8 cellular contexts compared by ENCODE assay signal in genomic region chr3:120743556-120744195, GRCh38. TPM values are rescaled to one million over a fixed set of nuclear protein-coding genes. Genes with fewer than 3 reads are reported as not detected.
A peak's percentile ranks its signal among the peaks of the same experiment; 100 is the strongest.
DNase-seq lines count a peak whose midpoint lies in the region; ATAC-seq and TF ChIP-seq lines count a peak whose summit lies in the region.

No MANE protein-coding gene starts in this region.

- no peaks in the 10 kb centered on the region for H3K27me3 ChIP-seq in SJCRH30
- H3K27me3 ChIP-seq in psoas muscle (ENCODE audit: insufficient read depth in 3 of 3, low read length in 2 of 3), result no peaks in the 10 kb centered on the region

- TF ChIP-seq CTCF in GM12864 (IDR thresholded peaks at IDR 0.05; ENCODE audit: low read depth, low read length, missing control alignments) (no peak), psoas muscle (IDR thresholded peaks at IDR 0.05) (no peak)

- 43 to 45% (median 43%) methylated on average over 6 of the region's 6 CpGs for WGBS in psoas muscle, 3 donors

- H3K4me1 ChIP-seq in SJCRH30 (0 out of 2 replicates have a peak, but pooled peaks cover 6% of the 10 kb centered on the region), psoas muscle (peaks cover 12% of the 10 kb centered on the region)

- DNase-seq in GM12864 (ENCODE audit: low read depth) (no peak), SJCRH30 (peak in 1 of 2 experiments; percentile 24), fibroblast of gingiva (ENCODE audit: low read depth) (peak; percentile 72), psoas muscle (no peak), NCI-H128 (lab: John Stamatoyannopoulos, UW; ENCODE audit: unreplicated experiment) (no peak), NCI-H146 (lab: John Stamatoyannopoulos, UW) (no peak)

- H3K9me3 ChIP-seq in SJCRH30 (replicated peaks) (peaks cover 4% of the 10 kb centered on the region), psoas muscle (no peaks in the 10 kb centered on the region)

- ATAC-seq in psoas muscle (no peak), GM21723 (IDR thresholded peaks at IDR 0.05; ENCODE audit: unreplicated experiment) (no peak)
- no peak for ATAC-seq in activated CD4-positive, CD25-positive, alpha-beta regulatory T cell treated with anti-CD3 and anti-CD28 coated beads, Interleukin-2, amount 50 U/mL, for 24 hours

- intact Hi-C loops in psoas muscle (cut with DNase I), result loop anchor here (5.0 kb wide), 1 partner anchor 146 kb away; the partner anchor contains the start of gene NDUFB4 (in 2 of the 2)

- no peaks in the 10 kb centered on the region; the same call in 1 of the 2 replicates for H3K36me3 ChIP-seq in SJCRH30
- no peaks in the 10 kb centered on the region for H3K36me3 ChIP-seq in psoas muscle (ENCODE audit: insufficient read depth in 1 of 2, low read depth in 1 of 2)

- H3K27ac ChIP-seq in SJCRH30, result peak overlapping the region; percentile 96
- peak overlapping the region; percentile 95 for H3K27ac ChIP-seq in psoas muscle

- H3K4me3 ChIP-seq in GM12864 (ENCODE audit: low read depth, low read length), result peak overlapping the region; percentile 97
- peak overlapping the region; percentile 94 for H3K4me3 ChIP-seq in SJCRH30
- H3K4me3 ChIP-seq in psoas muscle, result peak overlapping the region; percentile 80

RNA-seq across cellular contexts. Expression of gene GTF2E1, which starts 1.1 kb away (rescaled TPM):
- total RNA-seq in SJCRH30 (2014; rRNA removed; shearing (Covaris generic)), result 31.6 and 32.3 TPM in 2 replicates
- total RNA-seq in psoas muscle, result 10 to 100 TPM; 11.3 to 16.1 (median 12.8) TPM
- polyA plus RNA-seq in psoas muscle, result 10 to 100 TPM in 1 of 3 donors, 1 to 10 TPM in 2; 5.0 to 19.8 (median 7.9) TPM

RNA-seq across cellular contexts. Expression of gene RABL3, which starts 1.4 kb away (rescaled TPM):
- 19.7 and 21.4 TPM in 2 replicates for total RNA-seq in SJCRH30 (2014; rRNA removed; shearing (Covaris generic))
- total RNA-seq in psoas muscle, result 10 to 100 TPM; 21.0 to 34.0 (median 27.6) TPM
- 10 to 100 TPM; 10.3 to 23.0 (median 19.9) TPM for polyA plus RNA-seq in psoas muscle
